In the genomic region with DNA sequence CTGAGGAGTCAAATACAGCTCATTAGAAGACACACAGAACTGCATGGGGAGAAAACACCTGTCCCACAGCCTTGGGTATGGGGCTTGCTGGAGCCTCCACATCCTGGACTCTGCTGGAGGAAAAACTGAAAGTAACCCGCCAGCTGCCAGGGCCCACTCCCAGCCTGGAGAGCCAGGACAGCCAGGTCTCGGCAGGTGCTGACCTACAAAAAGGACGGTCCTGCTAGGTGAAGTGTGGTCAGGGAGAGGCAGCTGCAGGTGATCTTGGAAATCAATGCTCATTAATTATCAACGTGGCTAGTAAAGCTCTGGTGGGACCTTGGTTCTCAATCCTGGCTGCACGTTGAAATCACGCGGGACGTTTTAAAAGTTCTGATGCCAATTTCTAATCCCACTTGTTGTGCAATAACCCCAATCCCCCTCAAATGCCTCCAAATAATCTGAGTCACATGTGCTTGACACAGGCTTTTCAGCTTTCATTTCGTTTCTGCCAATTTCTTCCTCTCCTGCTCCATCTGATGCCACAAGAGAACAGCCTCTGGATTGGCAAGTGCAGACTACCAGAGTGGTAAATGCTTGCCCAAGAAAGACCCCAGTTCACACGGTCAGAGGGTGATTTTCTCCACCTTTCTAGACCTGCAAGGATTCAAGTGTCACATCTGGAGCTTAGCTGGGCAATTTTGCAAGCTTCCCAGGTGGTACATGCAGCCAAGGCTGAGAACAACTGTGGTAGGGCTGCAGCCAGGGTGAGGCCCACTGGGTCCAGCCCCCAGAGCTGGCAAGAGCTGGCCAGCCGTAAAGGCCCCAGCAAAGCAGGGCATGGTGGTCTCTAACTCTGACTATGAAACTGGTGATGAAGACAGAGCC, we compare ENCODE assay signal across 19 cellular contexts.
DNase-seq lines count a peak whose midpoint lies in the region; ATAC-seq, FAIRE-seq and TF ChIP-seq lines count a peak whose summit lies in the region.
"Had no signal": no experiment of that assay in that cellular context is flagged by ENCODE, and none has a peak within 500 bp of the region (broad histone marks: within the 10 kb centered on the region; RNA-seq: fewer than 3 reads in every experiment).

No MANE protein-coding gene starts in this region.

- intact Hi-C loops in IMR-90 (cut with micrococcal nuclease): no loop called here
- intact Hi-C loops in HepG2 (cut with micrococcal nuclease; ENCODE audit: unreplicated experiment): no loop called here

- TF ChIP-seq RAD21 in IMR-90 (IDR thresholded peaks at IDR 0.05; ENCODE audit: low read length) (no peak), HepG2 (CRISPR knock-in tag; IDR thresholded peaks at IDR 0.05) (no peak)

- H3K27ac ChIP-seq in IMR-90 (ENCODE audit: insufficient read depth, low read length): no peak overlapping the region
- peak overlapping the region; percentile 89 for H3K27ac ChIP-seq in caudate nucleus (ENCODE audit: low read depth, low read length)
- H3K27ac ChIP-seq in HepG2 (ENCODE audit: extremely low read length, insufficient read depth, low read length): no peak overlapping the region
- peak overlapping the region; percentile 62 for H3K27ac ChIP-seq in substantia nigra (ENCODE audit: low read depth, low read length, poor library complexity, severe bottlenecking)
- H3K27ac ChIP-seq: A549 had no signal

- H3K9me3 ChIP-seq in IMR-90 (ENCODE audit: control insufficient read depth, insufficient read depth, low read length) (peaks cover 23% of the 10 kb centered on the region), HepG2 (ENCODE audit: low read length) (no peaks in the 10 kb centered on the region)
- H3K9me3 ChIP-seq: A549 had no signal

- WGBS in IMR-90 (ENCODE audit: extremely low coverage in 2 of 2, insufficient read length in 1 of 2), 2 experiments: 60% methylated on average over 5 of the region's 11 CpGs; no CpG with 5 or more reads in 1 of the 2 experiments
- WGBS in HepG2 (ENCODE audit: low lambda C conversion rate): 44% methylated on average over 11 of the region's 11 CpGs

- H3K79me2 ChIP-seq in HepG2 (ENCODE audit: insufficient read depth, low read length): no peaks in the 10 kb centered on the region

- in situ Hi-C loops in IMR-90 (cut with MboI; ENCODE audit: low sequenced_read_pairs) (no loop called here), HepG2 (cut with HindIII; ENCODE audit: extremely low pct_ligation_motif_present, low pct_unique_long_range_greater_than_20kb) (no loop called here)

- no peaks in the 10 kb centered on the region for H3K79me1 ChIP-seq in IMR-90 (ENCODE audit: low read depth in 1 of 2, low read length in 2 of 2)

- CTCF ChIA-PET in IMR-90 (lab: Yijun Ruan, JAX) (no interaction called here), HepG2 (lab: Yijun Ruan, JAX; ENCODE audit: low intra/inter-chr PET ratio, low total read pairs) (no interaction called here)

- H3K4me1 ChIP-seq in IMR-90 (ENCODE audit: control insufficient read depth, insufficient read depth, low read length) (no peaks in the 10 kb centered on the region), HepG2 (ENCODE audit: insufficient read depth, low read length) (no peaks in the 10 kb centered on the region)
- H3K4me1 ChIP-seq: A549 had no signal

- TF ChIP-seq EP300 in HepG2 (IDR thresholded peaks at IDR 0.05; ENCODE audit: low read depth in 2 of 2, low read length in 2 of 2) (no peak), HepG2 (CRISPR knock-in tag; IDR thresholded peaks at IDR 0.05; ENCODE audit: borderline replicate concordance) (no peak)

- no peak overlapping the region for H4K91ac ChIP-seq in IMR-90 (ENCODE audit: insufficient read depth, low read depth, low read length)

- H3K27me3 ChIP-seq in IMR-90 (ENCODE audit: control insufficient read depth, insufficient read depth, low read length) (no peaks in the 10 kb centered on the region), HepG2 (ENCODE audit: control insufficient read depth in 1 of 2, insufficient read depth in 2 of 2, low read length in 2 of 2) (peaks cover 0 to 18% of the 10 kb centered on the region in 2 experiments; a peak in 3 of 5 replicates)

- TF ChIP-seq CTCF in IMR-90 (conservative IDR thresholded peaks at IDR 0.05; ENCODE audit: low read depth, low read length) (no peak), HepG2 (CRISPR knock-in tag; IDR thresholded peaks at IDR 0.05) (no peak)

- dilution Hi-C loops in IMR-90 (cut with HindIII; ENCODE audit: low sequenced_read_pairs, unreplicated experiment): no loop called here

- no peak overlapping the region for H2BK15ac ChIP-seq in IMR-90 (ENCODE audit: low read depth, low read length)

- no peak overlapping the region for H3K18ac ChIP-seq in IMR-90 (ENCODE audit: low read depth, low read length)

- FAIRE-seq in HepG2 (lab: Jason Lieb, UNC): no peak
- FAIRE-seq: A549, GM12878 had no signal

- no peak overlapping the region for H4K8ac ChIP-seq in IMR-90 (ENCODE audit: low read depth in 2 of 2, low read length in 2 of 2)

- no peak for DNase-seq in IMR-90
- DNase-seq in caudate nucleus (lab: John Stamatoyannopoulos, UW): no peak
- DNase-seq in HepG2 (ENCODE audit: low spot score): no peak
- no peak for DNase-seq in substantia nigra (lab: John Stamatoyannopoulos, UW)
- no peak for DNase-seq in mucosa of gallbladder (ENCODE audit: low spot score)
- no peak for DNase-seq in effector CD4-positive, alpha-beta T cell
- no peak for DNase-seq in stimulated activated CD4-positive, alpha-beta T cell treated with anti-CD3 and anti-CD28 coated beads, Interleukin-4, amount 100 ng/mL, for 4 hours
- DNase-seq: CD4-positive, CD25-positive, alpha-beta regulatory T cell; DND-41; H9; HFFc6; KG1; NCI-H1105; NCI-H187; NCI-H446; NCI-H526; Right ventricle myocardium superior had no signal

- no peak overlapping the region for H3K4ac ChIP-seq in IMR-90 (ENCODE audit: low read depth, low read length)

- H3K4me2 ChIP-seq in IMR-90 (ENCODE audit: low read depth, low read length) (no peak overlapping the region), HepG2 (ENCODE audit: low read depth, low read length) (no peak overlapping the region)
- H3K4me2 ChIP-seq: A549 had no signal

- H2BK20ac ChIP-seq in IMR-90 (ENCODE audit: low read depth, low read length): no peak overlapping the region

- H3K4me3 ChIP-seq in IMR-90 (ENCODE audit: insufficient read depth, low read depth, low read length): no peak overlapping the region
- no peak overlapping the region for H3K4me3 ChIP-seq in HepG2 (replicated peaks in 1 of 3; ENCODE audit: insufficient read depth in 1 of 3, low read depth in 2 of 3, low read length in 3 of 3)
- H3K4me3 ChIP-seq: A549, GM12878 had no signal

- H4K5ac ChIP-seq in IMR-90 (ENCODE audit: low read depth, low read length): no peak overlapping the region

- H3K9me1 ChIP-seq in IMR-90 (ENCODE audit: insufficient read depth, low read length): no peaks in the 10 kb centered on the region

- H3K36me3 ChIP-seq in IMR-90 (ENCODE audit: control insufficient read depth, insufficient read depth, low read length) (no peaks in the 10 kb centered on the region), HepG2 (replicated peaks in 1 of 2; ENCODE audit: control insufficient read depth in 1 of 2, insufficient read depth in 2 of 2, low read length in 2 of 2) (no peaks in the 10 kb centered on the region)

- no peak overlapping the region for H2BK120ac ChIP-seq in IMR-90 (ENCODE audit: low read depth, low read length)

- no peak overlapping the region for H3K9ac ChIP-seq in IMR-90 (ENCODE audit: low read depth, low read length)
- no peak overlapping the region for H3K9ac ChIP-seq in HepG2 (ENCODE audit: insufficient read depth, low read depth, low read length)

- no peak overlapping the region for H2AK9ac ChIP-seq in IMR-90 (replicated peaks; ENCODE audit: low read depth, low read length, poor library complexity)

- no peak overlapping the region for H2AFZ ChIP-seq in IMR-90 (replicated peaks; ENCODE audit: low read length, poor library complexity)
- no peak overlapping the region for H2AFZ ChIP-seq in HepG2 (ENCODE audit: low read length)

- no peak for TF ChIP-seq POLR2A in IMR-90 (IDR thresholded peaks at IDR 0.05; ENCODE audit: low read depth, low read length)
- no peak for TF ChIP-seq POLR2A in HepG2 (IDR thresholded peaks at IDR 0.05; ENCODE audit: insufficient read depth in 1 of 2, low read depth in 2 of 2, low read length in 2 of 2)

- BruUV-seq in IMR-90 (replicated peaks; lab: Mats Ljungman, UMichigan) (no TSS peak), HepG2 (replicated peaks; lab: Mats Ljungman, UMichigan) (no TSS peak)

- no peak overlapping the region for H3K56ac ChIP-seq in IMR-90 (ENCODE audit: extremely low read depth, insufficient read depth, low read length)

- H3K14ac ChIP-seq in IMR-90 (replicated peaks; ENCODE audit: low read depth, low read length): no peak overlapping the region

- H2AK5ac ChIP-seq in IMR-90 (ENCODE audit: low read depth, low read length): no peak overlapping the region

- ATAC-seq in IMR-90 (ENCODE audit: low read depth) (no peak), HepG2 (peak; percentile 65)
- ATAC-seq: A549, GM12878 had no signal

- H2BK5ac ChIP-seq in IMR-90 (ENCODE audit: low read depth, low read length, poor library complexity, severe bottlenecking): no peak overlapping the region

- no peak overlapping the region for H3K23ac ChIP-seq in IMR-90 (ENCODE audit: low read depth, low read length)

- POLR2A ChIA-PET in IMR-90 (lab: Charles Lee; ENCODE audit: unreplicated experiment): no interaction called here
- POLR2A ChIA-PET in HepG2 (lab: Yijun Ruan, JAX): no interaction called here

- no peaks in the 10 kb centered on the region for H4K20me1 ChIP-seq in IMR-90 (ENCODE audit: insufficient read depth, low read length)
- no peaks in the 10 kb centered on the region for H4K20me1 ChIP-seq in HepG2 (ENCODE audit: insufficient read depth, low read length)

TF ChIP-seq in IMR-90, 13 proteins besides CTCF, POLR2A, EP300 and RAD21:
- TF ChIP-seq NFE2L2 (IDR thresholded peaks at IDR 0.05; ENCODE audit: low read depth, low read length): no peak
- TF ChIP-seq CEBPB (IDR thresholded peaks at IDR 0.05; ENCODE audit: low read depth, low read length): 0 out of 2 replicates have a peak, but pooled peaks have one; percentile 2

TF ChIP-seq in HepG2, 621 proteins besides CTCF, POLR2A, EP300 and RAD21:
- peak; percentile 58; the same call in 1 of the 2 replicates for TF ChIP-seq CEBPB (IDR thresholded peaks at IDR 0.05; ENCODE audit: borderline replicate concordance, low read depth, low read length)
- TF ChIP-seq RBM39 (IDR thresholded peaks at IDR 0.05; ENCODE audit: low read depth, low read length, poor library complexity, severe bottlenecking): no peak

Comparison
In these comparisons a context has a peak if more than half of its experiments do, and no peak if none do; other contexts are left out.
1. H3K27ac ChIP-seq: peak in caudate nucleus (single experiment) and substantia nigra (single experiment); none in IMR-90 (single experiment) and HepG2 (single experiment).